Comparison of ENCODE assay signal across 1 cellular context in genomic region chr20:59008715-59009336, GRCh38.
TF ChIP-seq lines count a peak whose summit lies in the region.

No MANE protein-coding gene starts in this region.

TF ChIP-seq in HepG2, 621 proteins besides CTCF, POLR2A, EP300 and RAD21:
- TF ChIP-seq ZFP36 (IDR thresholded peaks at IDR 0.05; ENCODE audit: borderline replicate concordance, low read depth, low read length, partially characterized antibody) (no peak), CHCHD3 (CRISPR knock-in tag; IDR thresholded peaks at IDR 0.05) (peak; percentile 29; the same call in 1 of the 2 replicates), WIZ (CRISPR knock-in tag; IDR thresholded peaks at IDR 0.05) (0 out of 2 replicates have a peak, but pooled peaks have one; percentile 41), TEAD2 (CRISPR knock-in tag; IDR thresholded peaks at IDR 0.05) (no peak), CBFB (CRISPR knock-in tag; IDR thresholded peaks at IDR 0.05) (no peak), PPARG (CRISPR knock-in tag; conservative IDR thresholded peaks at IDR 0.05) (peak; percentile 54; the same call in 1 of the 2 replicates), GTF3A (CRISPR knock-in tag; conservative IDR thresholded peaks at IDR 0.05) (0 out of 2 replicates have a peak, but pooled peaks have one; percentile 47), ZNF850 (CRISPR knock-in tag; conservative IDR thresholded peaks at IDR 0.05) (no peak), ZNF720 (CRISPR knock-in tag; IDR thresholded peaks at IDR 0.05) (no peak), SPEN (CRISPR knock-in tag; IDR thresholded peaks at IDR 0.05; ENCODE audit: low read depth) (0 out of 2 replicates have a peak, but pooled peaks have one; percentile 37), ZNF687 (CRISPR knock-in tag; IDR thresholded peaks at IDR 0.05) (peak; percentile 36; the same call in 1 of the 2 replicates), KDM2A (CRISPR knock-in tag; IDR thresholded peaks at IDR 0.05; ENCODE audit: borderline replicate concordance, low read depth) (no peak), ATF7-NPFF (CRISPR knock-in tag; IDR thresholded peaks at IDR 0.05; ENCODE audit: low read depth) (no peak), PRPF4 (IDR thresholded peaks at IDR 0.05; ENCODE audit: low read depth, low read length, poor library complexity, severe bottlenecking) (no peak), ZBTB38 (CRISPR knock-in tag; IDR thresholded peaks at IDR 0.05) (peak; percentile 34; the same call in 1 of the 2 replicates), ZBTB4 (CRISPR knock-in tag; IDR thresholded peaks at IDR 0.05; ENCODE audit: borderline replicate concordance) (no peak), ISX (CRISPR knock-in tag; conservative IDR thresholded peaks at IDR 0.05) (no peak), ZNF564 (CRISPR knock-in tag; IDR thresholded peaks at IDR 0.05) (peak; percentile 98), TEAD3 (CRISPR knock-in tag; optimal IDR thresholded peaks at IDR 0.05; ENCODE audit: borderline replicate concordance) (peak; percentile 25), MEIS1 (CRISPR knock-in tag; IDR thresholded peaks at IDR 0.05; ENCODE audit: borderline replicate concordance) (0 out of 2 replicates have a peak, but pooled peaks have one; percentile 24)
